Comparison of ENCODE assay signal across 14 cellular contexts in genomic region chr6:90440586-90441338, GRCh38.
"Had no signal": no experiment of that assay in that cellular context is flagged by ENCODE, and none has a peak within 500 bp of the region (broad histone marks: within the 10 kb centered on the region; RNA-seq: fewer than 3 reads in every experiment).

No MANE protein-coding gene starts in this region.

- DNase-seq: activated CD4-positive, alpha-beta T cell treated with anti-CD3 and anti-CD28 coated beads for 1 hour; activated CD8-positive, alpha-beta T cell treated with anti-CD3 and anti-CD28 coated beads, Interleukin-2, amount 10 ng/mL, durations not matched to agents 7 days and 5 days; activated naive CD4-positive, alpha-beta T cell treated with anti-CD3 and anti-CD28 coated beads, Interleukin-2, amount 50 U/mL, for 16 hours; adrenal gland; central memory CD4-positive, alpha-beta T cell; endodermal cell; erythroblast; hypothalamus; stimulated activated CD4-positive, alpha-beta T cell treated with anti-CD3 and anti-CD28 coated beads, Interleukin-2, amount 100 ng/mL, for 24 hours; testis; upper lobe of right lung had no signal

- H3K27ac Mint-ChIP-seq: activated CD8-positive, alpha-beta T cell treated with anti-CD3 and anti-CD28 coated beads, Interleukin-2, amount 10 ng/mL, durations not matched to agents 7 days and 5 days; dendritic cell treated with granulocyte-macrophage colony-stimulating factor and Interleukin-4, amounts not matched to agents 40 ng/mL and 50 ng/mL, for 4 days; endodermal cell; stimulated activated naive CD8-positive, alpha-beta T cell treated with anti-CD3 and anti-CD28 coated beads, Interleukin-15, Interleukin-2, amounts not matched to agents 100 ng/mL and 50 ng/mL, for 24 hours had no signal

- H3K27me3 ChIP-seq: adrenal gland, testis, upper lobe of right lung had no signal

- H3K4me1 ChIP-seq: adrenal gland, testis, upper lobe of right lung had no signal

- H3K9me3 ChIP-seq: adrenal gland, testis, upper lobe of right lung had no signal

- H3K27ac ChIP-seq: adrenal gland, testis, upper lobe of right lung had no signal

- ATAC-seq: activated CD8-positive, alpha-beta T cell treated with anti-CD3 and anti-CD28 coated beads, Interleukin-2, amount 10 ng/mL, durations not matched to agents 7 days and 5 days; sciatic nerve; upper lobe of right lung had no signal

- H3K4me3 Mint-ChIP-seq: activated CD8-positive, alpha-beta T cell treated with anti-CD3 and anti-CD28 coated beads, Interleukin-2, amount 10 ng/mL, durations not matched to agents 7 days and 5 days; dendritic cell treated with granulocyte-macrophage colony-stimulating factor and Interleukin-4, amounts not matched to agents 40 ng/mL and 50 ng/mL, for 4 days; endodermal cell; stimulated activated naive CD8-positive, alpha-beta T cell treated with anti-CD3 and anti-CD28 coated beads, Interleukin-15, Interleukin-2, amounts not matched to agents 100 ng/mL and 50 ng/mL, for 24 hours had no signal

- H3K9me3 Mint-ChIP-seq: dendritic cell treated with granulocyte-macrophage colony-stimulating factor and Interleukin-4, amounts not matched to agents 40 ng/mL and 50 ng/mL, for 4 days; endodermal cell; stimulated activated naive CD8-positive, alpha-beta T cell treated with anti-CD3 and anti-CD28 coated beads, Interleukin-15, Interleukin-2, amounts not matched to agents 100 ng/mL and 50 ng/mL, for 24 hours had no signal

- H3K36me3 ChIP-seq: adrenal gland, upper lobe of right lung had no signal

- H3K4me3 ChIP-seq: adrenal gland, testis, upper lobe of right lung had no signal

- H3K27me3 Mint-ChIP-seq: dendritic cell treated with granulocyte-macrophage colony-stimulating factor and Interleukin-4, amounts not matched to agents 40 ng/mL and 50 ng/mL, for 4 days; stimulated activated naive CD8-positive, alpha-beta T cell treated with anti-CD3 and anti-CD28 coated beads, Interleukin-15, Interleukin-2, amounts not matched to agents 100 ng/mL and 50 ng/mL, for 24 hours had no signal
